In genomic region chr2:71410716-71411115, GRCh38 we compare ENCODE assay signal across 17 cellular contexts.
"Had no signal": no experiment of that assay in that cellular context is flagged by ENCODE, and none has a peak within 500 bp of the region (broad histone marks: within the 10 kb centered on the region; RNA-seq: fewer than 3 reads in every experiment).

No MANE protein-coding gene starts in this region.

- H3K4me1 ChIP-seq: adrenal gland, colonic mucosa, prostate gland, right lobe of liver, testis, upper lobe of right lung had no signal

- H3K27me3 Mint-ChIP-seq: stimulated activated naive CD8-positive, alpha-beta T cell treated with anti-CD3 and anti-CD28 coated beads, Interleukin-15, amount 100 ng/mL, for 72 hours had no signal

- DNase-seq: activated CD4-positive, alpha-beta T cell treated with anti-CD3 and anti-CD28 coated beads, Interleukin-2, amount 50 U/mL, for 48 hours; activated naive CD4-positive, alpha-beta T cell; adrenal gland; colonic mucosa; effector memory CD4-positive, alpha-beta T cell; erythroblast; hippocampal formation; kidney glomerular epithelial cell; midbrain; occipital lobe; right lobe of liver; stimulated activated naive CD8-positive, alpha-beta T cell treated with anti-CD3 and anti-CD28 coated beads, Interleukin-15, amount 100 ng/mL, for 72 hours; testis; upper lobe of right lung had no signal

- H3K27ac ChIP-seq: adrenal gland, colonic mucosa, prostate gland, right lobe of liver, testis, upper lobe of right lung had no signal

- H3K27me3 ChIP-seq: adrenal gland, colonic mucosa, right lobe of liver, testis, upper lobe of right lung had no signal

- H3K4me1 Mint-ChIP-seq: stimulated activated naive CD8-positive, alpha-beta T cell treated with anti-CD3 and anti-CD28 coated beads, Interleukin-15, amount 100 ng/mL, for 72 hours had no signal

- H3K9me3 ChIP-seq: adrenal gland, colonic mucosa, prostate gland, right lobe of liver, testis, upper lobe of right lung had no signal

- H3K27ac Mint-ChIP-seq: stimulated activated naive CD8-positive, alpha-beta T cell treated with anti-CD3 and anti-CD28 coated beads, Interleukin-15, amount 100 ng/mL, for 72 hours; T-helper 2 cell treated with Interferon-gamma antibody and Interleukin-4, amounts not matched to agents 5 μg/mL and 100 μg/mL, for 36 hours had no signal

- H3K9me3 Mint-ChIP-seq: T-helper 2 cell treated with Interferon-gamma antibody and Interleukin-4, amounts not matched to agents 5 μg/mL and 100 μg/mL, for 36 hours had no signal

- H3K4me3 Mint-ChIP-seq: stimulated activated naive CD8-positive, alpha-beta T cell treated with anti-CD3 and anti-CD28 coated beads, Interleukin-15, amount 100 ng/mL, for 72 hours; T-helper 2 cell treated with Interferon-gamma antibody and Interleukin-4, amounts not matched to agents 5 μg/mL and 100 μg/mL, for 36 hours had no signal

- H3K36me3 ChIP-seq: colonic mucosa, prostate gland had no signal

- H3K4me3 ChIP-seq: adrenal gland, colonic mucosa, prostate gland, right lobe of liver, testis, upper lobe of right lung had no signal

- ATAC-seq: activated CD4-positive, CD25-positive, alpha-beta regulatory T cell treated with anti-CD3 and anti-CD28 coated beads, Interleukin-2, amount 50 U/mL, for 24 hours; right lobe of liver; stimulated activated naive CD8-positive, alpha-beta T cell treated with anti-CD3 and anti-CD28 coated beads, Interleukin-15, amount 100 ng/mL, for 72 hours; upper lobe of right lung had no signal
